ENCODE assay signal across 1 cellular context in the genomic region with DNA sequence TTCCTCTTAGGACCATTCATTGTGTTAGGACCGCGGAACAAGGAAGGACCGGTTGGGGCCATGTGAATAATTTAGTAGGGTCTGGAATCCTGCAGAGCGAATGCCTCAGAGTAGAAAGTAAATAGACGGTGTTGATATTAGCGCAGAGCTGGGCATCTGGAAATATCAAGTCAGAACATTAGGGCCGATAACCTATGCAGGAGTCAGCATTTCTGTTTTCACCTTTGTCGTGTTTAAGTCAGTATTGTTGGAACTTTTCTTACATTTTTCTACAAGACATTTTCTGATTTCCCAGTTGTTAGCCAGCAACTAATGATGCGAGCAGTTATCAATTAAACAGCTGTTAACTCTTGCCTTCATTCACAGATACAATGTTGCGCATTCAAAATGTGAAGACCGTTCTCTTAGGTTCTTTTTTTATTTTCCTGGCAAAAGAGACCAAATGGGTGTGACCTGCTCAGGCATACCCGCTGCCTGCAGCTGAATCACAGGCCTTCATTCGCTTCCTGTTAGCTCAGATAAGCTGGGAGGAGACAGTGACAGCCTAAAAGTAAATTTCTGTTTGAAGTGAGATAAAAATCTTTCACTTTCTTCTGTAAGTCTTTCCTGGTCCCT.
A peak's percentile ranks its signal among the peaks of the same experiment; 100 is the strongest.
TF ChIP-seq lines count a peak whose summit lies in the region.

No MANE protein-coding gene starts in this region.

TF ChIP-seq in HepG2, 621 proteins besides CTCF, POLR2A, EP300 and RAD21 (continued from another document and continues in another):
- TF ChIP-seq, protein P1, sequence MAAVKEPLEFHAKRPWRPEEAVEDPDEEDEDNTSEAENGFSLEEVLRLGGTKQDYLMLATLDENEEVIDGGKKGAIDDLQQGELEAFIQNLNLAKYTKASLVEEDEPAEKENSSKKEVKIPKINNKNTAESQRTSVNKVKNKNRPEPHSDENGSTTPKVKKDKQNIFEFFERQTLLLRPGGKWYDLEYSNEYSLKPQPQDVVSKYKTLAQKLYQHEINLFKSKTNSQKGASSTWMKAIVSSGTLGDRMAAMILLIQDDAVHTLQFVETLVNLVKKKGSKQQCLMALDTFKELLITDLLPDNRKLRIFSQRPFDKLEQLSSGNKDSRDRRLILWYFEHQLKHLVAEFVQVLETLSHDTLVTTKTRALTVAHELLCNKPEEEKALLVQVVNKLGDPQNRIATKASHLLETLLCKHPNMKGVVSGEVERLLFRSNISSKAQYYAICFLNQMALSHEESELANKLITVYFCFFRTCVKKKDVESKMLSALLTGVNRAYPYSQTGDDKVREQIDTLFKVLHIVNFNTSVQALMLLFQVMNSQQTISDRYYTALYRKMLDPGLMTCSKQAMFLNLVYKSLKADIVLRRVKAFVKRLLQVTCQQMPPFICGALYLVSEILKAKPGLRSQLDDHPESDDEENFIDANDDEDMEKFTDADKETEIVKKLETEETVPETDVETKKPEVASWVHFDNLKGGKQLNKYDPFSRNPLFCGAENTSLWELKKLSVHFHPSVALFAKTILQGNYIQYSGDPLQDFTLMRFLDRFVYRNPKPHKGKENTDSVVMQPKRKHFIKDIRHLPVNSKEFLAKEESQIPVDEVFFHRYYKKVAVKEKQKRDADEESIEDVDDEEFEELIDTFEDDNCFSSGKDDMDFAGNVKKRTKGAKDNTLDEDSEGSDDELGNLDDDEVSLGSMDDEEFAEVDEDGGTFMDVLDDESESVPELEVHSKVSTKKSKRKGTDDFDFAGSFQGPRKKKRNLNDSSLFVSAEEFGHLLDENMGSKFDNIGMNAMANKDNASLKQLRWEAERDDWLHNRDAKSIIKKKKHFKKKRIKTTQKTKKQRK (IDR thresholded peaks at IDR 0.05; ENCODE audit: low read length): no peak
- TF ChIP-seq SP5 (CRISPR knock-in tag; IDR thresholded peaks at IDR 0.05; ENCODE audit: borderline replicate concordance, low read depth): peak; percentile 31; the same call in 1 of the 2 replicates
- TF ChIP-seq SMARCC2 (IDR thresholded peaks at IDR 0.05): no peak
- TF ChIP-seq TARDBP (CRISPR knock-in tag; IDR thresholded peaks at IDR 0.05): peak; percentile 40; the same call in 1 of the 2 replicates
- no peak for TF ChIP-seq THAP11 (CRISPR knock-in tag; IDR thresholded peaks at IDR 0.05)
- TF ChIP-seq ZMYM2 (CRISPR knock-in tag; IDR thresholded peaks at IDR 0.05): no peak
- TF ChIP-seq ZNF484 (CRISPR knock-in tag; IDR thresholded peaks at IDR 0.05; ENCODE audit: borderline replicate concordance, low read depth): no peak
- TF ChIP-seq, protein P2, sequence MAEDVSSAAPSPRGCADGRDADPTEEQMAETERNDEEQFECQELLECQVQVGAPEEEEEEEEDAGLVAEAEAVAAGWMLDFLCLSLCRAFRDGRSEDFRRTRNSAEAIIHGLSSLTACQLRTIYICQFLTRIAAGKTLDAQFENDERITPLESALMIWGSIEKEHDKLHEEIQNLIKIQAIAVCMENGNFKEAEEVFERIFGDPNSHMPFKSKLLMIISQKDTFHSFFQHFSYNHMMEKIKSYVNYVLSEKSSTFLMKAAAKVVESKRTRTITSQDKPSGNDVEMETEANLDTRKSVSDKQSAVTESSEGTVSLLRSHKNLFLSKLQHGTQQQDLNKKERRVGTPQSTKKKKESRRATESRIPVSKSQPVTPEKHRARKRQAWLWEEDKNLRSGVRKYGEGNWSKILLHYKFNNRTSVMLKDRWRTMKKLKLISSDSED (CRISPR knock-in tag; IDR thresholded peaks at IDR 0.05): no peak
- peak; percentile 51 for TF ChIP-seq ELF3 (CRISPR knock-in tag; IDR thresholded peaks at IDR 0.05)
- no peak for TF ChIP-seq ZNF431 (CRISPR knock-in tag; IDR thresholded peaks at IDR 0.05; ENCODE audit: borderline replicate concordance, low read depth)
- TF ChIP-seq NFE2 (CRISPR knock-in tag; IDR thresholded peaks at IDR 0.05): no peak
- TF ChIP-seq FOSL2 (CRISPR knock-in tag; IDR thresholded peaks at IDR 0.05): peak; percentile 41
- no peak for TF ChIP-seq FOXJ3 (CRISPR knock-in tag; IDR thresholded peaks at IDR 0.05; ENCODE audit: borderline replicate concordance)
- TF ChIP-seq, protein P3, sequence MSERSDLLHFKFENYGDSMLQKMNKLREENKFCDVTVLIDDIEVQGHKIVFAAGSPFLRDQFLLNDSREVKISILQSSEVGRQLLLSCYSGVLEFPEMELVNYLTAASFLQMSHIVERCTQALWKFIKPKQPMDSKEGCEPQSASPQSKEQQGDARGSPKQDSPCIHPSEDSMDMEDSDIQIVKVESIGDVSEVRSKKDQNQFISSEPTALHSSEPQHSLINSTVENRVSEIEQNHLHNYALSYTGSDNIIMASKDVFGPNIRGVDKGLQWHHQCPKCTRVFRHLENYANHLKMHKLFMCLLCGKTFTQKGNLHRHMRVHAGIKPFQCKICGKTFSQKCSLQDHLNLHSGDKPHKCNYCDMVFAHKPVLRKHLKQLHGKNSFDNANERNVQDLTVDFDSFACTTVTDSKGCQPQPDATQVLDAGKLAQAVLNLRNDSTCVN (CRISPR knock-in tag; IDR thresholded peaks at IDR 0.05; ENCODE audit: borderline replicate concordance): no peak
- no peak for TF ChIP-seq SIX4 (CRISPR knock-in tag; IDR thresholded peaks at IDR 0.05)
- no peak for TF ChIP-seq RBAK (CRISPR knock-in tag; IDR thresholded peaks at IDR 0.05)
- no peak for TF ChIP-seq TCF7L2 (IDR thresholded peaks at IDR 0.05; ENCODE audit: low read depth, low read length)
- TF ChIP-seq ZFP36L2 (CRISPR knock-in tag; IDR thresholded peaks at IDR 0.05): no peak
- TF ChIP-seq, protein P4, sequence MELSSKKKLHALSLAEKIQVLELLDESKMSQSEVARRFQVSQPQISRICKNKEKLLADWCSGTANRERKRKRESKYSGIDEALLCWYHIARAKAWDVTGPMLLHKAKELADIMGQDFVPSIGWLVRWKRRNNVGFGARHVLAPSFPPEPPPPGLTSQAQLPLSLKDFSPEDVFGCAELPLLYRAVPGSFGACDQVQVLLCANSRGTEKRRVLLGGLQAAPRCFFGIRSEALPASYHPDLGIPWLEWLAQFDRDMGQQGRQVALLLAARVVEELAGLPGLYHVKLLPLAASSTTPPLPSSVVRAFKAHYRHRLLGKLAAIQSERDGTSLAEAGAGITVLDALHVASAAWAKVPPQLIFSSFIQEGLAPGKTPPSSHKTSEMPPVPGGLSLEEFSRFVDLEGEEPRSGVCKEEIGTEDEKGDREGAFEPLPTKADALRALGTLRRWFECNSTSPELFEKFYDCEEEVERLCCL (CRISPR knock-in tag; IDR thresholded peaks at IDR 0.05; ENCODE audit: borderline replicate concordance): no peak
- TF ChIP-seq, protein P5, sequence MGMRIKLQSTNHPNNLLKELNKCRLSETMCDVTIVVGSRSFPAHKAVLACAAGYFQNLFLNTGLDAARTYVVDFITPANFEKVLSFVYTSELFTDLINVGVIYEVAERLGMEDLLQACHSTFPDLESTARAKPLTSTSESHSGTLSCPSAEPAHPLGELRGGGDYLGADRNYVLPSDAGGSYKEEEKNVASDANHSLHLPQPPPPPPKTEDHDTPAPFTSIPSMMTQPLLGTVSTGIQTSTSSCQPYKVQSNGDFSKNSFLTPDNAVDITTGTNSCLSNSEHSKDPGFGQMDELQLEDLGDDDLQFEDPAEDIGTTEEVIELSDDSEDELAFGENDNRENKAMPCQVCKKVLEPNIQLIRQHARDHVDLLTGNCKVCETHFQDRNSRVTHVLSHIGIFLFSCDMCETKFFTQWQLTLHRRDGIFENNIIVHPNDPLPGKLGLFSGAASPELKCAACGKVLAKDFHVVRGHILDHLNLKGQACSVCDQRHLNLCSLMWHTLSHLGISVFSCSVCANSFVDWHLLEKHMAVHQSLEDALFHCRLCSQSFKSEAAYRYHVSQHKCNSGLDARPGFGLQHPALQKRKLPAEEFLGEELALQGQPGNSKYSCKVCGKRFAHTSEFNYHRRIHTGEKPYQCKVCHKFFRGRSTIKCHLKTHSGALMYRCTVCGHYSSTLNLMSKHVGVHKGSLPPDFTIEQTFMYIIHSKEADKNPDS (CRISPR knock-in tag; IDR thresholded peaks at IDR 0.05): no peak
- peak; percentile 35; the same call in 1 of the 2 replicates for TF ChIP-seq ZNF777 (CRISPR knock-in tag; IDR thresholded peaks at IDR 0.05)
- no peak for TF ChIP-seq ZSCAN30 (CRISPR knock-in tag; IDR thresholded peaks at IDR 0.05)
- no peak for TF ChIP-seq ETV6 (CRISPR knock-in tag; conservative IDR thresholded peaks at IDR 0.05)
- TF ChIP-seq ZNF160 (CRISPR knock-in tag; IDR thresholded peaks at IDR 0.05): no peak
- TF ChIP-seq, protein P6, sequence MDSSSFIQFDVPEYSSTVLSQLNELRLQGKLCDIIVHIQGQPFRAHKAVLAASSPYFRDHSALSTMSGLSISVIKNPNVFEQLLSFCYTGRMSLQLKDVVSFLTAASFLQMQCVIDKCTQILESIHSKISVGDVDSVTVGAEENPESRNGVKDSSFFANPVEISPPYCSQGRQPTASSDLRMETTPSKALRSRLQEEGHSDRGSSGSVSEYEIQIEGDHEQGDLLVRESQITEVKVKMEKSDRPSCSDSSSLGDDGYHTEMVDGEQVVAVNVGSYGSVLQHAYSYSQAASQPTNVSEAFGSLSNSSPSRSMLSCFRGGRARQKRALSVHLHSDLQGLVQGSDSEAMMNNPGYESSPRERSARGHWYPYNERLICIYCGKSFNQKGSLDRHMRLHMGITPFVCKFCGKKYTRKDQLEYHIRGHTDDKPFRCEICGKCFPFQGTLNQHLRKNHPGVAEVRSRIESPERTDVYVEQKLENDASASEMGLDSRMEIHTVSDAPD (CRISPR knock-in tag; IDR thresholded peaks at IDR 0.05): 0 out of 2 replicates have a peak, but pooled peaks have one; percentile 25
- TF ChIP-seq ZNF207 (IDR thresholded peaks at IDR 0.05; ENCODE audit: borderline replicate concordance): no peak
- TF ChIP-seq NONO (IDR thresholded peaks at IDR 0.05): no peak
- no peak for TF ChIP-seq NONO (CRISPR knock-in tag; conservative IDR thresholded peaks at IDR 0.05)
- TF ChIP-seq ZNF567 (CRISPR knock-in tag; IDR thresholded peaks at IDR 0.05; ENCODE audit: borderline replicate concordance): no peak
- TF ChIP-seq, protein P7, sequence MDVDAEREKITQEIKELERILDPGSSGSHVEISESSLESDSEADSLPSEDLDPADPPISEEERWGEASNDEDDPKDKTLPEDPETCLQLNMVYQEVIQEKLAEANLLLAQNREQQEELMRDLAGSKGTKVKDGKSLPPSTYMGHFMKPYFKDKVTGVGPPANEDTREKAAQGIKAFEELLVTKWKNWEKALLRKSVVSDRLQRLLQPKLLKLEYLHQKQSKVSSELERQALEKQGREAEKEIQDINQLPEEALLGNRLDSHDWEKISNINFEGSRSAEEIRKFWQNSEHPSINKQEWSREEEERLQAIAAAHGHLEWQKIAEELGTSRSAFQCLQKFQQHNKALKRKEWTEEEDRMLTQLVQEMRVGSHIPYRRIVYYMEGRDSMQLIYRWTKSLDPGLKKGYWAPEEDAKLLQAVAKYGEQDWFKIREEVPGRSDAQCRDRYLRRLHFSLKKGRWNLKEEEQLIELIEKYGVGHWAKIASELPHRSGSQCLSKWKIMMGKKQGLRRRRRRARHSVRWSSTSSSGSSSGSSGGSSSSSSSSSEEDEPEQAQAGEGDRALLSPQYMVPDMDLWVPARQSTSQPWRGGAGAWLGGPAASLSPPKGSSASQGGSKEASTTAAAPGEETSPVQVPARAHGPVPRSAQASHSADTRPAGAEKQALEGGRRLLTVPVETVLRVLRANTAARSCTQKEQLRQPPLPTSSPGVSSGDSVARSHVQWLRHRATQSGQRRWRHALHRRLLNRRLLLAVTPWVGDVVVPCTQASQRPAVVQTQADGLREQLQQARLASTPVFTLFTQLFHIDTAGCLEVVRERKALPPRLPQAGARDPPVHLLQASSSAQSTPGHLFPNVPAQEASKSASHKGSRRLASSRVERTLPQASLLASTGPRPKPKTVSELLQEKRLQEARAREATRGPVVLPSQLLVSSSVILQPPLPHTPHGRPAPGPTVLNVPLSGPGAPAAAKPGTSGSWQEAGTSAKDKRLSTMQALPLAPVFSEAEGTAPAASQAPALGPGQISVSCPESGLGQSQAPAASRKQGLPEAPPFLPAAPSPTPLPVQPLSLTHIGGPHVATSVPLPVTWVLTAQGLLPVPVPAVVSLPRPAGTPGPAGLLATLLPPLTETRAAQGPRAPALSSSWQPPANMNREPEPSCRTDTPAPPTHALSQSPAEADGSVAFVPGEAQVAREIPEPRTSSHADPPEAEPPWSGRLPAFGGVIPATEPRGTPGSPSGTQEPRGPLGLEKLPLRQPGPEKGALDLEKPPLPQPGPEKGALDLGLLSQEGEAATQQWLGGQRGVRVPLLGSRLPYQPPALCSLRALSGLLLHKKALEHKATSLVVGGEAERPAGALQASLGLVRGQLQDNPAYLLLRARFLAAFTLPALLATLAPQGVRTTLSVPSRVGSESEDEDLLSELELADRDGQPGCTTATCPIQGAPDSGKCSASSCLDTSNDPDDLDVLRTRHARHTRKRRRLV (CRISPR knock-in tag; IDR thresholded peaks at IDR 0.05): 0 out of 2 replicates have a peak, but pooled peaks have one; percentile 43
